Comparison of ENCODE assay signal across 18 cellular contexts in the genomic region with DNA sequence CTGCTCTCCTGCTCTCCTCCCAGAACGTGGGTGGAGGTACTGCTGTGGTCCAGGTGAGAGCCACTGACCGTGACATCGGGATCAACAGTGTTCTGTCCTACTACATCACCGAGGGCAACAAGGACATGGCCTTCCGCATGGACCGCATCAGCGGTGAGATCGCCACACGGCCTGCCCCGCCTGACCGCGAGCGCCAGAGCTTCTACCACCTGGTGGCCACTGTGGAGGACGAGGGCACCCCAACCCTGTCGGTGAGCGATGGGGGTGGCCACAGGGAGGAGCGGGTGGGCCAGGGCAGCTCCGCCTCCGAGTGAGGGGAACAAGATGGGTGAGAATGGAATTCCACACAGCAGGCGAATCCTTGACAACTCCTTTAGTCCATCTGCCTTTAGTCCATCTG. TPM values are rescaled to one million over a fixed set of nuclear protein-coding genes. Genes with fewer than 3 reads are reported as not detected.
DNase-seq lines count a peak whose midpoint lies in the region; ATAC-seq and TF ChIP-seq lines count a peak whose summit lies in the region.
"Had no signal": no experiment of that assay in that cellular context is flagged by ENCODE, and none has a peak within 500 bp of the region (broad histone marks: within the 10 kb centered on the region; RNA-seq: fewer than 3 reads in every experiment).

No MANE protein-coding gene starts in this region.

- H3K4me3 Mint-ChIP-seq in activated CD4-positive, alpha-beta T cell treated with anti-CD3 and anti-CD28 coated beads for 36 hours, result no peak overlapping the region
- peak overlapping the region; percentile 54 to 84 (median 75) for H3K4me3 Mint-ChIP-seq in CD8-positive, alpha-beta memory T cell
- peak overlapping the region; percentile 72 for H3K4me3 Mint-ChIP-seq in activated naive CD8-positive, alpha-beta T cell
- peak overlapping the region; percentile 80 for H3K4me3 Mint-ChIP-seq in natural killer cell
- H3K4me3 Mint-ChIP-seq: activated B cell treated with CpG ODN at 0.5 μM for 24 hours had no signal

- CTCF ChIA-PET in activated CD4-positive, alpha-beta T cell treated with anti-CD3 and anti-CD28 coated beads for 36 hours (lab: Charles Lee), result interaction anchor here (0.8 to 1.8 kb wide), 3 partner anchors 9 to 31 kb away, joined by 3 to 5 read pairs (median 4); a partner anchor contains a TSS
- CTCF ChIA-PET in CD8-positive, alpha-beta memory T cell (lab: Charles Lee), result interaction anchor here (0.9 to 10.4 kb wide), 9 partner anchors 9 to 34 kb away, joined by 3 to 152 read pairs (median 5); a partner anchor contains a TSS
- CTCF ChIA-PET in HEK293T (lab: Yijun Ruan, JAX), result interaction anchor here (1.4 kb wide), 1 partner anchor 31 kb away, joined by 3 read pairs; no protein-coding TSS in a partner anchor

- no peak for DNase-seq in activated CD4-positive, alpha-beta T cell treated with anti-CD3 and anti-CD28 coated beads for 36 hours
- DNase-seq in activated CD4-positive, alpha-beta T cell treated with anti-CD3 and anti-CD28 coated beads for 1 hour, result no peak
- no peak for DNase-seq in CD8-positive, alpha-beta memory T cell
- DNase-seq in natural killer cell, result no peak
- no peak for DNase-seq in HEK293T (ENCODE audit: extremely low spot score)
- DNase-seq in germinal center (ENCODE audit: low spot score), result no peak
- DNase-seq: activated B cell treated with CpG ODN at 0.5 μM for 24 hours, foreskin fibroblast, naive B cell, PC-9, SIG-M5, upper lobe of right lung had no signal

- H3K9me3 Mint-ChIP-seq in activated CD4-positive, alpha-beta T cell treated with anti-CD3 and anti-CD28 coated beads for 36 hours (ENCODE audit: low read depth), result peaks cover 3% of the 10 kb centered on the region
- H3K9me3 Mint-ChIP-seq in CD8-positive, alpha-beta memory T cell, result no peaks in the 10 kb centered on the region
- no peaks in the 10 kb centered on the region for H3K9me3 Mint-ChIP-seq in activated naive CD8-positive, alpha-beta T cell (ENCODE audit: low read depth)
- H3K9me3 Mint-ChIP-seq in natural killer cell, result no peaks in the 10 kb centered on the region
- H3K9me3 Mint-ChIP-seq: activated B cell treated with CpG ODN at 0.5 μM for 24 hours had no signal

- H3K27ac Mint-ChIP-seq in activated CD4-positive, alpha-beta T cell treated with anti-CD3 and anti-CD28 coated beads for 36 hours, result peak overlapping the region; percentile 97
- H3K27ac Mint-ChIP-seq in CD8-positive, alpha-beta memory T cell, result peak overlapping the region; percentile 93 to 99 (median 96)
- H3K27ac Mint-ChIP-seq in activated naive CD8-positive, alpha-beta T cell, result peak overlapping the region; percentile 98
- peak overlapping the region; percentile 88 to 90 for H3K27ac Mint-ChIP-seq in natural killer cell

- no peak for ATAC-seq in activated CD4-positive, alpha-beta T cell treated with anti-CD3 and anti-CD28 coated beads for 36 hours
- ATAC-seq in natural killer cell (no peak), GM19023 (IDR thresholded peaks at IDR 0.05; ENCODE audit: unreplicated experiment) (no peak)
- ATAC-seq: HCT116, upper lobe of right lung had no signal

- no peak for TF ChIP-seq CTCF in natural killer cell (IDR thresholded peaks at IDR 0.05)

- no peaks in the 10 kb centered on the region for H3K27me3 ChIP-seq in CD8-positive, alpha-beta memory T cell (ENCODE audit: insufficient read depth, low read length, poor library complexity, severe bottlenecking)
- H3K27me3 ChIP-seq: hepatocyte, upper lobe of right lung had no signal

- intact Hi-C loops in activated CD4-positive, alpha-beta T cell treated with anti-CD3 and anti-CD28 coated beads for 36 hours (cut with DNase I, micrococcal nuclease), result no loop called here
- intact Hi-C loops in natural killer cell (cut with micrococcal nuclease), result loop anchor here (5.0 kb wide), 1 partner anchor 44 kb away; no protein-coding TSS in a partner anchor

- POLR2A ChIA-PET in activated CD4-positive, alpha-beta T cell treated with anti-CD3 and anti-CD28 coated beads for 36 hours (lab: Charles Lee), result interaction anchor here (1.0 to 2.0 kb wide), 2 partner anchors 15 to 27 kb away, joined by 3 to 5 read pairs; no protein-coding TSS in a partner anchor
- POLR2A ChIA-PET in CD8-positive, alpha-beta memory T cell (lab: Charles Lee), result interaction anchor here (1.5 to 4.3 kb wide), 6 partner anchors 8 to 32 kb away, joined by 4 to 29 read pairs (median 11); a partner anchor contains a TSS
- POLR2A ChIA-PET in HEK293T (lab: Yijun Ruan, JAX), result interaction anchor here (1.6 kb wide), 1 partner anchor 11 kb away, joined by 3 read pairs; no protein-coding TSS in a partner anchor

- H3K4me1 ChIP-seq in CD8-positive, alpha-beta memory T cell (ENCODE audit: insufficient read depth, low read length), result peaks cover 100% of the 10 kb centered on the region

- H3K27ac ChIP-seq in CD8-positive, alpha-beta memory T cell (ENCODE audit: low read depth, low read length), result peak overlapping the region; percentile 44
- H3K27ac ChIP-seq: hepatocyte, PC-9, upper lobe of right lung had no signal

- peaks cover 20% of the 10 kb centered on the region for H3K36me3 Mint-ChIP-seq in activated CD4-positive, alpha-beta T cell treated with anti-CD3 and anti-CD28 coated beads for 36 hours (ENCODE audit: low read depth)
- no peaks in the 10 kb centered on the region for H3K36me3 Mint-ChIP-seq in CD8-positive, alpha-beta memory T cell
- H3K36me3 Mint-ChIP-seq in activated naive CD8-positive, alpha-beta T cell, result peaks cover 6% of the 10 kb centered on the region
- H3K36me3 Mint-ChIP-seq in natural killer cell, result no peaks in the 10 kb centered on the region
- H3K36me3 Mint-ChIP-seq: naive B cell had no signal

- peak overlapping the region; percentile 70 for H3K4me3 ChIP-seq in CD8-positive, alpha-beta memory T cell (ENCODE audit: low read length)
- H3K4me3 ChIP-seq: hepatocyte, PC-9, upper lobe of right lung had no signal

- H3K36me3 ChIP-seq in CD8-positive, alpha-beta memory T cell (ENCODE audit: insufficient read depth, low read length), result no peaks in the 10 kb centered on the region
- H3K36me3 ChIP-seq: upper lobe of right lung had no signal

- no peaks in the 10 kb centered on the region for H3K27me3 Mint-ChIP-seq in activated CD4-positive, alpha-beta T cell treated with anti-CD3 and anti-CD28 coated beads for 36 hours
- peaks cover 0 to 2% of the 10 kb centered on the region in 2 donors for H3K27me3 Mint-ChIP-seq in CD8-positive, alpha-beta memory T cell
- no peaks in the 10 kb centered on the region for H3K27me3 Mint-ChIP-seq in activated naive CD8-positive, alpha-beta T cell
- H3K27me3 Mint-ChIP-seq in natural killer cell (ENCODE audit: low read depth in 2 of 2), result no peaks in the 10 kb centered on the region
- H3K27me3 Mint-ChIP-seq: activated B cell treated with CpG ODN at 0.5 μM for 24 hours, naive B cell had no signal

- peaks cover 100% of the 10 kb centered on the region for H3K4me1 Mint-ChIP-seq in activated CD4-positive, alpha-beta T cell treated with anti-CD3 and anti-CD28 coated beads for 36 hours
- peaks cover 94 to 100% (median 99%) of the 10 kb centered on the region in 3 donors for H3K4me1 Mint-ChIP-seq in CD8-positive, alpha-beta memory T cell
- peaks cover 96% of the 10 kb centered on the region for H3K4me1 Mint-ChIP-seq in activated naive CD8-positive, alpha-beta T cell (ENCODE audit: low read depth)
- peaks cover 75 to 88% of the 10 kb centered on the region in 2 donors for H3K4me1 Mint-ChIP-seq in natural killer cell

- H3K9me3 ChIP-seq in CD8-positive, alpha-beta memory T cell (ENCODE audit: low read length), result no peaks in the 10 kb centered on the region
- H3K9me3 ChIP-seq: upper lobe of right lung had no signal

TF ChIP-seq in HEK293T, 16 proteins besides CTCF, POLR2A, EP300 and RAD21:
- no peak for TF ChIP-seq FOXM1 (IDR thresholded peaks at IDR 0.05; ENCODE audit: borderline replicate concordance)
- TF ChIP-seq SP1 (IDR thresholded peaks at IDR 0.05), result no peak
- no peak for TF ChIP-seq FOXA1 (IDR thresholded peaks at IDR 0.05)
- no peak for TF ChIP-seq HDGF (IDR thresholded peaks at IDR 0.05; ENCODE audit: borderline replicate concordance)
- no peak for TF ChIP-seq ARNT (IDR thresholded peaks at IDR 0.05)

RNA-seq across cellular contexts. Expression of a gene that starts 22.1 kb away (rescaled TPM):
- under 1 TPM; 0.34 to 0.40 TPM for total RNA-seq in activated CD4-positive, alpha-beta T cell treated with anti-CD3 and anti-CD28 coated beads for 36 hours
- total RNA-seq in CD8-positive, alpha-beta memory T cell, result under 1 TPM; 0.04 to 0.11 TPM
- 0.23 TPM for polyA plus RNA-seq in CD8-positive, alpha-beta memory T cell
- under 1 TPM; 0.14 to 0.52 (median 0.40) TPM for total RNA-seq in natural killer cell
- total RNA-seq: A172, activated B cell treated with CpG ODN at 0.5 μM for 24 hours, hepatocyte, lung microvascular endothelial cell, PC-9 had no signal
- polyA plus RNA-seq: hepatocyte had no signal

RNA-seq across cellular contexts. Expression of a gene that starts 31.6 kb away (rescaled TPM):
- total RNA-seq in activated CD4-positive, alpha-beta T cell treated with anti-CD3 and anti-CD28 coated beads for 36 hours, result 100 to 1,000 TPM in 1 of 2 experiments, 10 to 100 TPM in 1; 78.2 to 104 TPM
- total RNA-seq in CD8-positive, alpha-beta memory T cell, result 10 to 100 TPM; 59.6 to 61.4 TPM
- 349 TPM for polyA plus RNA-seq in CD8-positive, alpha-beta memory T cell
- total RNA-seq in natural killer cell, result 100 to 1,000 TPM; 134 to 193 (median 178) TPM
